In genomic region chr5:77832938-77833337, GRCh38 we compare ENCODE assay signal across 12 cellular contexts. TPM values are rescaled to one million over a fixed set of nuclear protein-coding genes. Genes with fewer than 3 reads are reported as not detected.
DNase-seq lines count a peak whose midpoint lies in the region; ATAC-seq and TF ChIP-seq lines count a peak whose summit lies in the region.
"Had no signal": no experiment of that assay in that cellular context is flagged by ENCODE, and none has a peak within 500 bp of the region (broad histone marks: within the 10 kb centered on the region; RNA-seq: fewer than 3 reads in every experiment).

No MANE protein-coding gene starts in this region.

- no peaks in the 10 kb centered on the region for H3K36me3 Mint-ChIP-seq in GM23338 (ENCODE audit: low read depth)
- H3K36me3 Mint-ChIP-seq in WTC11: no peaks in the 10 kb centered on the region
- H3K36me3 Mint-ChIP-seq: CD8-positive, alpha-beta memory T cell had no signal

- H3K4me3 ChIP-seq in GM23338 (no peak overlapping the region), esophagus muscularis mucosa (no peak overlapping the region), gastroesophageal sphincter (no peak overlapping the region)
- H3K4me3 ChIP-seq: A549 had no signal

- 0 out of 2 replicates have a peak, but pooled peaks cover 10% of the 10 kb centered on the region for H3K27me3 ChIP-seq in GM23338 (ENCODE audit: insufficient read depth)
- peaks cover 0 to 2% (median 0%) of the 10 kb centered on the region in 4 donors for H3K27me3 ChIP-seq in esophagus muscularis mucosa
- H3K27me3 ChIP-seq in gastroesophageal sphincter: peaks cover 12% of the 10 kb centered on the region
- H3K27me3 ChIP-seq: BE2C had no signal

- no peak for DNase-seq in GM23338 (ENCODE audit: low spot score)
- no peak for DNase-seq in WTC11 (ENCODE audit: low spot score)
- DNase-seq in esophagus muscularis mucosa (ENCODE audit: extremely low spot score): peak; percentile 79
- DNase-seq: BE2C; CD8-positive, alpha-beta memory T cell; H7 had no signal

- WGBS in esophagus muscularis mucosa: 67% methylated on average over 3 of the region's 3 CpGs
- 80% methylated on average over 3 of the region's 3 CpGs; no CpG with 5 or more reads in 1 of the 2 donors for WGBS in gastroesophageal sphincter (ENCODE audit: low coverage in 1 of 2), 2 donors

- H3K79me2 ChIP-seq in GM23338 (replicated peaks; ENCODE audit: insufficient read depth): no peaks in the 10 kb centered on the region

- H3K9me3 Mint-ChIP-seq in GM23338: no peaks in the 10 kb centered on the region
- H3K9me3 Mint-ChIP-seq in WTC11: no peaks in the 10 kb centered on the region
- H3K9me3 Mint-ChIP-seq: CD8-positive, alpha-beta memory T cell had no signal

- 0 out of 2 replicates have a peak overlapping the region, but pooled peaks have one; percentile 12 for H2AFZ ChIP-seq in GM23338

- TF ChIP-seq EP300 in esophagus muscularis mucosa (IDR thresholded peaks at IDR 0.05): no peak
- no peak for TF ChIP-seq EP300 in gastroesophageal sphincter (IDR thresholded peaks at IDR 0.05)

- CTCF ChIA-PET in WTC11 (lab: Charles Lee): interaction anchor here (1.1 kb wide), 2 partner anchors 15 to 194 kb away, joined by 3 to 6 read pairs; partner anchors contain the start of gene OTP

- TF ChIP-seq POLR2A in esophagus muscularis mucosa (IDR thresholded peaks at IDR 0.05; ENCODE audit: low read depth) (no peak), gastroesophageal sphincter (IDR thresholded peaks at IDR 0.05) (no peak)

- peak; percentile 41 for ATAC-seq in GM23338
- peak; percentile 56 for ATAC-seq in WTC11
- ATAC-seq in HG02938 (IDR thresholded peaks at IDR 0.05; ENCODE audit: unreplicated experiment): no peak
- ATAC-seq in gastroesophageal sphincter: no peak
- no peak for ATAC-seq in GM18867 (IDR thresholded peaks at IDR 0.05; ENCODE audit: unreplicated experiment)
- no peak for ATAC-seq in GM18511 (IDR thresholded peaks at IDR 0.05; ENCODE audit: unreplicated experiment)
- ATAC-seq: A549, HepG2 had no signal

- H3K27ac ChIP-seq in GM23338 (ENCODE audit: low read depth) (no peak overlapping the region), esophagus muscularis mucosa (replicated peaks in 1 of 4) (no peak overlapping the region), gastroesophageal sphincter (no peak overlapping the region)
- H3K27ac ChIP-seq: A549 had no signal

- no peak for TF ChIP-seq CTCF in GM23338 (conservative IDR thresholded peaks at IDR 0.05; ENCODE audit: low read depth in 2 of 2)
- no peak for TF ChIP-seq CTCF in WTC11 (IDR thresholded peaks at IDR 0.05)
- no peak for TF ChIP-seq CTCF in esophagus muscularis mucosa (IDR thresholded peaks at IDR 0.05)
- no peak for TF ChIP-seq CTCF in gastroesophageal sphincter (IDR thresholded peaks at IDR 0.05)

- H3K4me3 Mint-ChIP-seq in GM23338: no peak overlapping the region
- no peak overlapping the region for H3K4me3 Mint-ChIP-seq in WTC11
- H3K4me3 Mint-ChIP-seq: CD8-positive, alpha-beta memory T cell had no signal

- H3K4me1 ChIP-seq in GM23338 (ENCODE audit: insufficient read depth): peaks cover 4% of the 10 kb centered on the region
- H3K4me1 ChIP-seq in esophagus muscularis mucosa: peaks cover 0 to 9% (median 0%) of the 10 kb centered on the region in 4 donors
- H3K4me1 ChIP-seq in gastroesophageal sphincter: no peaks in the 10 kb centered on the region
- H3K4me1 ChIP-seq: A549, BE2C had no signal

- H3K9me2 ChIP-seq in GM23338 (ENCODE audit: insufficient read depth): no peaks in the 10 kb centered on the region; the same call in 1 of the 2 replicates

- H3K27me3 Mint-ChIP-seq in GM23338 (ENCODE audit: insufficient read depth, low read depth, poor library complexity) (peaks cover 10% of the 10 kb centered on the region), WTC11 (ENCODE audit: low read depth) (peaks cover 43% of the 10 kb centered on the region)

- POLR2A ChIA-PET in WTC11 (lab: Charles Lee): no interaction called here

- H3K9me3 ChIP-seq in esophagus muscularis mucosa (no peaks in the 10 kb centered on the region), gastroesophageal sphincter (no peaks in the 10 kb centered on the region)
- H3K9me3 ChIP-seq: A549, BE2C had no signal

- intact Hi-C loops in esophagus muscularis mucosa (cut with DNase I): no loop called here

- H3K36me3 ChIP-seq in GM23338 (ENCODE audit: insufficient read depth) (no peaks in the 10 kb centered on the region), esophagus muscularis mucosa (no peaks in the 10 kb centered on the region), gastroesophageal sphincter (no peaks in the 10 kb centered on the region)
- H3K36me3 ChIP-seq: BE2C had no signal

- H3K27ac Mint-ChIP-seq in GM23338 (no peak overlapping the region), WTC11 (no peak overlapping the region)

- H4K20me1 ChIP-seq in GM23338 (replicated peaks; ENCODE audit: insufficient read depth): 0 out of 2 replicates have a peak, but pooled peaks cover 3% of the 10 kb centered on the region

- H3K4me1 Mint-ChIP-seq in GM23338 (peaks cover 14% of the 10 kb centered on the region), WTC11 (peaks cover 19% of the 10 kb centered on the region)
- H3K4me1 Mint-ChIP-seq: CD8-positive, alpha-beta memory T cell had no signal

- H3F3A ChIP-seq in GM23338 (replicated peaks; ENCODE audit: low read depth): no peaks in the 10 kb centered on the region

- no peak overlapping the region for H3K4me2 ChIP-seq in GM23338
- H3K4me2 ChIP-seq: A549 had no signal

TF ChIP-seq in GM23338, 12 proteins besides CTCF, POLR2A, EP300 and RAD21 (continues in another document):
- TF ChIP-seq ZNF331 (CRISPR knock-in tag; IDR thresholded peaks at IDR 0.05; ENCODE audit: low read depth) (no peak), CREB1 (CRISPR knock-in tag; IDR thresholded peaks at IDR 0.05; ENCODE audit: low read depth) (no peak), STAT1 (IDR thresholded peaks at IDR 0.05; ENCODE audit: unreplicated experiment) (no peak), NANOG (IDR thresholded peaks at IDR 0.05; ENCODE audit: borderline replicate concordance) (no peak), POLR2AphosphoS5 (IDR thresholded peaks at IDR 0.05; ENCODE audit: low read depth) (no peak), ZNF114 (CRISPR knock-in tag; IDR thresholded peaks at IDR 0.05) (no peak), EZH2 (IDR thresholded peaks at IDR 0.05; ENCODE audit: low read depth, unreplicated experiment) (no peak)

TF ChIP-seq in WTC11, 78 proteins besides CTCF, POLR2A, EP300 and RAD21 (continues in another document):
- TF ChIP-seq EMX1 (CRISPR knock-in tag; IDR thresholded peaks at IDR 0.05) (no peak), ZMAT4 (CRISPR knock-in tag; IDR thresholded peaks at IDR 0.05) (no peak), RORB (CRISPR knock-in tag; IDR thresholded peaks at IDR 0.05) (no peak), NR1H2 (CRISPR knock-in tag; IDR thresholded peaks at IDR 0.05) (no peak), ZNF138 (CRISPR knock-in tag; conservative IDR thresholded peaks at IDR 0.05) (no peak), TCF7 (CRISPR knock-in tag; IDR thresholded peaks at IDR 0.05; ENCODE audit: low read depth) (no peak), ZNF416 (CRISPR knock-in tag; IDR thresholded peaks at IDR 0.05) (no peak)
- TF ChIP-seq, protein P1, sequence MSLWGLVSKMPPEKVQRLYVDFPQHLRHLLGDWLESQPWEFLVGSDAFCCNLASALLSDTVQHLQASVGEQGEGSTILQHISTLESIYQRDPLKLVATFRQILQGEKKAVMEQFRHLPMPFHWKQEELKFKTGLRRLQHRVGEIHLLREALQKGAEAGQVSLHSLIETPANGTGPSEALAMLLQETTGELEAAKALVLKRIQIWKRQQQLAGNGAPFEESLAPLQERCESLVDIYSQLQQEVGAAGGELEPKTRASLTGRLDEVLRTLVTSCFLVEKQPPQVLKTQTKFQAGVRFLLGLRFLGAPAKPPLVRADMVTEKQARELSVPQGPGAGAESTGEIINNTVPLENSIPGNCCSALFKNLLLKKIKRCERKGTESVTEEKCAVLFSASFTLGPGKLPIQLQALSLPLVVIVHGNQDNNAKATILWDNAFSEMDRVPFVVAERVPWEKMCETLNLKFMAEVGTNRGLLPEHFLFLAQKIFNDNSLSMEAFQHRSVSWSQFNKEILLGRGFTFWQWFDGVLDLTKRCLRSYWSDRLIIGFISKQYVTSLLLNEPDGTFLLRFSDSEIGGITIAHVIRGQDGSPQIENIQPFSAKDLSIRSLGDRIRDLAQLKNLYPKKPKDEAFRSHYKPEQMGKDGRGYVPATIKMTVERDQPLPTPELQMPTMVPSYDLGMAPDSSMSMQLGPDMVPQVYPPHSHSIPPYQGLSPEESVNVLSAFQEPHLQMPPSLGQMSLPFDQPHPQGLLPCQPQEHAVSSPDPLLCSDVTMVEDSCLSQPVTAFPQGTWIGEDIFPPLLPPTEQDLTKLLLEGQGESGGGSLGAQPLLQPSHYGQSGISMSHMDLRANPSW (CRISPR knock-in tag; conservative IDR thresholded peaks at IDR 0.05; ENCODE audit: low read depth): no peak

RNA-seq across cellular contexts. Expression of gene TBCA, which starts 56.8 kb away (rescaled TPM):
- total RNA-seq in GM23338 (2014; rRNA removed; shearing (Covaris generic)): 117 and 135 TPM in 2 replicates
- polyA plus RNA-seq in GM23338 (2016; fragmentation: Nextera tagmentation; extraction: Ambion mirVana): 814 and 823 TPM in 2 replicates
- 310 to 327 TPM (median 323 TPM) in 3 replicates for total RNA-seq in WTC11 (2021)
- 100 to 1,000 TPM; 128 to 152 (median 146) TPM for total RNA-seq in esophagus muscularis mucosa
- 100 to 1,000 TPM; 137 to 172 (median 153) TPM for total RNA-seq in gastroesophageal sphincter

Comparison
In these comparisons a context has a peak if more than half of its experiments do, and no peak if none do; other contexts are left out.
1. ATAC-seq: peak in GM23338 (single experiment) and WTC11 (single experiment); none in HG02938 (single experiment), gastroesophageal sphincter (single experiment), GM18867 (single experiment) and GM18511 (single experiment).